In genomic region chr20:59678286-59678685, GRCh38 we compare ENCODE assay signal across 26 cellular contexts.
DNase-seq lines count a peak whose midpoint lies in the region; FAIRE-seq lines count a peak whose summit lies in the region.
"Had no signal": no experiment of that assay in that cellular context is flagged by ENCODE, and none has a peak within 500 bp of the region (broad histone marks: within the 10 kb centered on the region; RNA-seq: fewer than 3 reads in every experiment).

No MANE protein-coding gene starts in this region.

- FAIRE-seq in frontal cortex (lab: Jason Lieb, UNC), result no peak
- FAIRE-seq: colon, GM12892, HepG2, small intestine had no signal

- peak; percentile 38 for DNase-seq in NCI-H2171 (lab: John Stamatoyannopoulos, UW)
- peak; percentile 90 for DNase-seq in cerebellar cortex (ENCODE audit: low spot score)
- peak; percentile 25 for DNase-seq in islet precursor cell
- DNase-seq in superior temporal gyrus (ENCODE audit: extremely low spot score), result peak; percentile 69
- DNase-seq in T-helper 1 cell, result no peak
- DNase-seq in frontal cortex (ENCODE audit: low spot score in 2 of 2), result no peak
- DNase-seq in inferior parietal cortex (ENCODE audit: extremely low spot score), result no peak
- DNase-seq: activated CD4-positive, alpha-beta T cell treated with anti-CD3 and anti-CD28 coated beads for 48 hours; activated naive CD4-positive, alpha-beta T cell; activated T-cell treated with anti-CD3 and anti-CD28 coated beads, Interleukin-2, amount 50 U/mL, for 48 hours; body of pancreas; GOT3; HFFc6; Kasumi-1; naive thymus-derived CD4-positive, alpha-beta T cell; NCI-H526 treated with DMSO at 0.1 percent for 48 hours; PC-9; retina; SHP77; small intestine; stomach; T-helper 9 cell; trophoblast cell had no signal

Comparison
In these comparisons a context has a peak if more than half of its experiments do, and no peak if none do; other contexts are left out.
1. DNase-seq: peak in NCI-H2171 (single experiment), cerebellar cortex (single experiment), islet precursor cell (single experiment) and superior temporal gyrus (single experiment); none in T-helper 1 cell (0 of 5), frontal cortex (0 of 2) and inferior parietal cortex (single experiment).